18 cellular contexts compared by ENCODE assay signal in the genomic region with DNA sequence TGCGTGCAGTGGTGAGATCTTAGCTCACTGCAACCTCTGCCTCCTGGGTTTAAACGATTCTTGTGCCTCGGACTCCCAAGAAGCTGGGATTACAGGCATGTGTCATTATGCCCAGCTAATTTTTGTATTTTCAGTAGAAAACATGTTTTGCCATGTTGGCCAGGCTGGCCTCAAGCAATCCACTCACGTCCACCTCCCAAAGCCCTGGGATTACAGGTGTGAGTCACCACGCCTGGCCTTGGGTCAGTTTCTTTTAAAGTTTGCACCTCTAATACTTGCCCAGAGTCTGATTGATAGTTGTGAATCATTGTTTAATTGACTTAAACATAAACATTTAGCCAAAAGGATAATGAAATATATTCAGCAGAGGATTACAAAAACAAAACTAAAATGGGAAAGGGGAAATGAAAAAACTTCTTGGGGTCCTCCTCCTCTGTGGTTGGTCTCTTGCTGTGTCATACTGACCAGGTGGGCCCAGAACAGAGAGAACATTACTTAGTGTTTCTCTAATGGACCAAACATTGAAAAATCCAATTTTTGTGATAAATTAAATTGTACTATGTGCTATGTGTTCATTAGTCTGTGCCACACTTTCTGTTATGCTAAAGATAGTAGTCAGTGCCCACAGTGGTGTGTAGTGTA. TPM values are rescaled to one million over a fixed set of nuclear protein-coding genes. Genes with fewer than 3 reads are reported as not detected.
DNase-seq lines count a peak whose midpoint lies in the region; ATAC-seq and TF ChIP-seq lines count a peak whose summit lies in the region.
"Had no signal": no experiment of that assay in that cellular context is flagged by ENCODE, and none has a peak within 500 bp of the region (broad histone marks: within the 10 kb centered on the region; RNA-seq: fewer than 3 reads in every experiment).

No MANE protein-coding gene starts in this region.

- H3K4me3 ChIP-seq in OCI-LY3 (ENCODE audit: low read length), result peak overlapping the region; percentile 75
- no peak overlapping the region for H3K4me3 ChIP-seq in mammary epithelial cell (replicated peaks in 1 of 3; ENCODE audit: insufficient read depth in 1 of 3, low read depth in 2 of 3, low read length in 3 of 3)
- H3K4me3 ChIP-seq: esophagus squamous epithelium, testis had no signal

- no peak for DNase-seq in stimulated activated effector memory CD8-positive, alpha-beta T cell treated with anti-CD3 and anti-CD28 coated beads, Interleukin-12 subunit alpha, Interleukin-12 subunit beta, amount 100 ng/mL, for 72 hours (ENCODE audit: low spot score in 2 of 2)
- no peak for DNase-seq in activated effector memory CD4-positive, alpha-beta T cell treated with Interleukin-2 at 50 U/mL for 16 hours
- no peak for DNase-seq in mammary epithelial cell
- no peak for DNase-seq in activated CD4-positive, alpha-beta T cell treated with anti-CD3 and anti-CD28 coated beads, Interleukin-2, amount 50 U/mL, for 4 hours
- DNase-seq: activated naive CD4-positive, alpha-beta T cell treated with anti-CD3 and anti-CD28 coated beads, Interleukin-2, amount 10 ng/mL, durations not matched to agents 7 days and 5 days; C1 segment of cervical spinal cord; DMS79 treated with DMSO at 0.1 percent for 48 hours; esophagus squamous epithelium; kidney; NCI-H2107; NCI-H748 treated with DMSO at 0.1 percent for 48 hours; testis had no signal

- no peak overlapping the region for H3K4me3 Mint-ChIP-seq in stimulated activated effector memory CD8-positive, alpha-beta T cell treated with anti-CD3 and anti-CD28 coated beads, Interleukin-12 subunit alpha, Interleukin-12 subunit beta, amount 100 ng/mL, for 72 hours
- H3K4me3 Mint-ChIP-seq: activated naive CD4-positive, alpha-beta T cell treated with anti-CD3 and anti-CD28 coated beads, Interleukin-2, amount 10 ng/mL, durations not matched to agents 7 days and 5 days had no signal

- H3K27ac ChIP-seq in OCI-LY3 (ENCODE audit: low read length) (peak overlapping the region; percentile 96), mammary epithelial cell (ENCODE audit: insufficient read depth, low read depth, low read length) (no peak overlapping the region)
- H3K27ac ChIP-seq: testis, VCaP had no signal

- dilution Hi-C loops in mammary epithelial cell (cut with HindIII; ENCODE audit: low sequenced_read_pairs), result no loop called here

- H2AFZ ChIP-seq in OCI-LY3 (ENCODE audit: low read depth, low read length) (peak overlapping the region; percentile 38; the same call in 1 of the 2 replicates), mammary epithelial cell (ENCODE audit: low read depth, low read length) (no peak overlapping the region)

- H3K9me3 ChIP-seq in OCI-LY3 (ENCODE audit: insufficient read depth, low read length), result no peaks in the 10 kb centered on the region
- H3K9me3 ChIP-seq in mammary epithelial cell (replicated peaks; ENCODE audit: insufficient read depth, low read length), result no peaks in the 10 kb centered on the region
- H3K9me3 ChIP-seq: esophagus squamous epithelium, testis had no signal

- no TSS peak for BruUV-seq in mammary epithelial cell (replicated peaks; lab: Mats Ljungman, UMichigan)

- H3K9ac ChIP-seq in OCI-LY3 (ENCODE audit: low read length) (peak overlapping the region; percentile 87), mammary epithelial cell (ENCODE audit: insufficient read depth, low read length) (no peak overlapping the region)

- H3K4me2 ChIP-seq in OCI-LY3 (ENCODE audit: low read length) (peak overlapping the region; percentile 100), mammary epithelial cell (ENCODE audit: insufficient read depth, low read depth, low read length) (no peak overlapping the region)

- peaks cover 16% of the 10 kb centered on the region for H3K4me1 Mint-ChIP-seq in stimulated activated effector memory CD8-positive, alpha-beta T cell treated with anti-CD3 and anti-CD28 coated beads, Interleukin-12 subunit alpha, Interleukin-12 subunit beta, amount 100 ng/mL, for 72 hours

- CTCF ChIA-PET in mammary epithelial cell (lab: Charles Lee; ENCODE audit: low non-redundant PET), result no interaction called here

- H3K9me3 Mint-ChIP-seq in stimulated activated effector memory CD8-positive, alpha-beta T cell treated with anti-CD3 and anti-CD28 coated beads, Interleukin-12 subunit alpha, Interleukin-12 subunit beta, amount 100 ng/mL, for 72 hours, result no peaks in the 10 kb centered on the region
- H3K9me3 Mint-ChIP-seq: activated naive CD4-positive, alpha-beta T cell treated with anti-CD3 and anti-CD28 coated beads, Interleukin-2, amount 10 ng/mL, durations not matched to agents 7 days and 5 days had no signal

- peaks cover 41% of the 10 kb centered on the region for H3K79me2 ChIP-seq in OCI-LY3 (ENCODE audit: low read length)
- no peaks in the 10 kb centered on the region for H3K79me2 ChIP-seq in mammary epithelial cell (ENCODE audit: insufficient read depth, low read length)

- H3K36me3 ChIP-seq in OCI-LY3 (replicated peaks; ENCODE audit: low read depth, low read length) (peaks cover 9% of the 10 kb centered on the region), mammary epithelial cell (ENCODE audit: insufficient read depth, low read length) (no peaks in the 10 kb centered on the region)

- H3K27me3 ChIP-seq in OCI-LY3 (ENCODE audit: low read depth, low read length), result no peaks in the 10 kb centered on the region
- H3K27me3 ChIP-seq in mammary epithelial cell (ENCODE audit: insufficient read depth, low read length), result no peaks in the 10 kb centered on the region
- H3K27me3 ChIP-seq: esophagus squamous epithelium, testis had no signal

- no CpG with 5 or more reads among the region's 5 CpGs for WGBS in mammary epithelial cell (ENCODE audit: low coverage, missing lambda C conversion rate)

- H3K27ac Mint-ChIP-seq in stimulated activated effector memory CD8-positive, alpha-beta T cell treated with anti-CD3 and anti-CD28 coated beads, Interleukin-12 subunit alpha, Interleukin-12 subunit beta, amount 100 ng/mL, for 72 hours, result peak overlapping the region; percentile 45
- H3K27ac Mint-ChIP-seq: activated naive CD4-positive, alpha-beta T cell treated with anti-CD3 and anti-CD28 coated beads, Interleukin-2, amount 10 ng/mL, durations not matched to agents 7 days and 5 days had no signal

- peak; percentile 65 for ATAC-seq in GM19035 (IDR thresholded peaks at IDR 0.05; ENCODE audit: unreplicated experiment)
- peak; percentile 64 for ATAC-seq in HG02678 (IDR thresholded peaks at IDR 0.05; ENCODE audit: unreplicated experiment)
- ATAC-seq in stimulated activated effector memory CD8-positive, alpha-beta T cell treated with anti-CD3 and anti-CD28 coated beads, Interleukin-12 subunit alpha, Interleukin-12 subunit beta, amount 100 ng/mL, for 72 hours, result no peak
- ATAC-seq: sciatic nerve had no signal

- intact Hi-C loops in mammary epithelial cell (cut with micrococcal nuclease), result no loop called here

- TF ChIP-seq CTCF in OCI-LY3 (IDR thresholded peaks at IDR 0.05; ENCODE audit: low read depth, low read length), result no peak
- no peak for TF ChIP-seq CTCF in mammary epithelial cell (conservative IDR thresholded peaks at IDR 0.05 in 1 of 2, IDR thresholded peaks at IDR 0.05 in 1 of 2; ENCODE audit: extremely low read depth in 1 of 2, insufficient read depth in 1 of 2, low read depth in 1 of 2, low read length in 2 of 2)

- H4K20me1 ChIP-seq in OCI-LY3 (ENCODE audit: insufficient read depth, low read length) (no peaks in the 10 kb centered on the region), mammary epithelial cell (ENCODE audit: insufficient read depth, low read length) (no peaks in the 10 kb centered on the region)

- in situ Hi-C loops in mammary epithelial cell (cut with MboI; ENCODE audit: low sequenced_read_pairs in 2 of 2), result no loop called here

- peaks cover 50% of the 10 kb centered on the region for H3K4me1 ChIP-seq in OCI-LY3 (ENCODE audit: low read length)
- no peaks in the 10 kb centered on the region for H3K4me1 ChIP-seq in mammary epithelial cell (ENCODE audit: insufficient read depth, low read length)
- H3K4me1 ChIP-seq: testis had no signal

- H3K36me3 Mint-ChIP-seq in stimulated activated effector memory CD8-positive, alpha-beta T cell treated with anti-CD3 and anti-CD28 coated beads, Interleukin-12 subunit alpha, Interleukin-12 subunit beta, amount 100 ng/mL, for 72 hours, result peaks cover 53% of the 10 kb centered on the region

RNA-seq across cellular contexts. Expression of a gene that starts 38.0 kb away (rescaled TPM):
- not detected for total RNA-seq in mammary epithelial cell
- not detected for polyA plus RNA-seq in mammary epithelial cell
- polyA minus RNA-seq in mammary epithelial cell, result not detected
- total RNA-seq: kidney, RPMI7951, sciatic nerve had no signal
